4 cellular contexts compared by ENCODE assay signal in the genomic region with DNA sequence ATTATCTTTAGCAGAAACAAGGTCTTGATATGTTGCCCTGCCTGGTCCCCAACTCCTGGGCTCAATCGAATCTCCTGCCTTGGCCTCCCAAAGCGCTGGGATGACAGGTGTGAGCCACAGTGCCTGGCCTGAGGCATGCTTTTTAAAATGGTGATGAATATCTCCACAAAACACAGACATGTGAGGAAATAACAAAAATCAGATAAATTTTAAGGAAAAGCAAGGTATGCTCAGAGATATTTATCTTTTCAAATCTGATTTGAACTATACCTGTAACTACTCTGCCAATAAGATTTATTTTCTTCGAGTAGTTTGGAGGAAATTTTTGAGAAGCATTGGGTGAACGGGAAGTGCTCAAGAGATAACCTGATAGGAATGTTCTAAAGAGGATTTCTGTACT. TPM values are rescaled to one million over a fixed set of nuclear protein-coding genes. Genes with fewer than 3 reads are reported as not detected.
"Had no signal": no experiment of that assay in that cellular context is flagged by ENCODE, and none has a peak within 500 bp of the region (broad histone marks: within the 10 kb centered on the region; RNA-seq: fewer than 3 reads in every experiment).

No MANE protein-coding gene starts in this region.

- H3K4me3 ChIP-seq: GM12878 had no signal

- DNase-seq: GDM1, GF-D8 had no signal

- ATAC-seq: GM12878 had no signal

RNA-seq across cellular contexts. Expression of gene MMP20, which starts 35.9 kb away (rescaled TPM):
- total RNA-seq: G401 had no signal

RNA-seq across cellular contexts. Expression of gene MMP27, which starts 44.5 kb away (rescaled TPM):
- total RNA-seq: G401, GM12878 had no signal
- polyA plus RNA-seq: GM12878 had no signal
